In genomic region chr9:130020618-130021017, GRCh38 we compare ENCODE assay signal across 1 cellular context.
TF ChIP-seq lines count a peak whose summit lies in the region.

No MANE protein-coding gene starts in this region.

TF ChIP-seq in GM12878, 131 proteins besides CTCF, POLR2A, EP300 and RAD21:
- TF ChIP-seq SUZ12 (IDR thresholded peaks at IDR 0.05; ENCODE audit: unreplicated experiment) (no peak), ZNF592 (IDR thresholded peaks at IDR 0.05) (0 out of 2 replicates have a peak, but pooled peaks have one; percentile 6)
